8 cellular contexts compared by ENCODE assay signal in genomic region chr14:64726585-64726890, GRCh38. TPM values are rescaled to one million over a fixed set of nuclear protein-coding genes. Genes with fewer than 3 reads are reported as not detected.
DNase-seq lines count a peak whose midpoint lies in the region; ATAC-seq and TF ChIP-seq lines count a peak whose summit lies in the region.

No MANE protein-coding gene starts in this region.

- H3K9me3 ChIP-seq in BLaER1 treated with 17β-estradiol and CSF1 and Interleukin-3, amounts not matched to agents 10 nM and 100 nM (replicated peaks in 1 of 11): no peaks in the 10 kb centered on the region
- H3K9me3 ChIP-seq in HCT116 (ENCODE audit: control insufficient read depth in 1 of 2, insufficient read depth in 1 of 2, low read depth in 1 of 2, low read length in 2 of 2) (no peaks in the 10 kb centered on the region), WERI-Rb-1 (ENCODE audit: severe bottlenecking) (no peaks in the 10 kb centered on the region)

- ATAC-seq in HCT116: peak; percentile 93
- ATAC-seq in HG03196 (IDR thresholded peaks at IDR 0.05; ENCODE audit: unreplicated experiment): no peak

- H3K79me2 ChIP-seq in HCT116 (ENCODE audit: insufficient read depth, low read length): peaks cover 70% of the 10 kb centered on the region

- H3K9ac ChIP-seq in BLaER1 treated with 17β-estradiol and CSF1 and Interleukin-3, amounts not matched to agents 10 nM and 100 nM: no peak overlapping the region
- H3K9ac ChIP-seq in HCT116 (ENCODE audit: low read length): peak overlapping the region; percentile 48

- H3K4me1 ChIP-seq in BLaER1 treated with 17β-estradiol and CSF1 and Interleukin-3, amounts not matched to agents 10 nM and 100 nM: peaks cover 31 to 74% (median 69%) of the 10 kb centered on the region in 10 experiments
- peaks cover 53 to 57% of the 10 kb centered on the region in 2 experiments for H3K4me1 ChIP-seq in HCT116 (ENCODE audit: control insufficient read depth in 1 of 2, insufficient read depth in 2 of 2, low read length in 2 of 2)

- intact Hi-C loops in HCT116 (cut with micrococcal nuclease): no loop called here

- H2AFZ ChIP-seq in HCT116 (ENCODE audit: low read depth, low read length, poor library complexity, severe bottlenecking): no peak overlapping the region

- H3K4me3 ChIP-seq in BLaER1 treated with 17β-estradiol and CSF1 and Interleukin-3, amounts not matched to agents 10 nM and 100 nM: no peak overlapping the region
- H3K4me3 ChIP-seq in HCT116 (replicated peaks in 1 of 2; ENCODE audit: low read depth in 1 of 2, low read length in 2 of 2): peak overlapping the region in 1 of 2 experiments; percentile 42; a peak in 2 of 4 replicates
- H3K4me3 ChIP-seq in WERI-Rb-1 (ENCODE audit: low read depth, low read length): no peak overlapping the region

- no peak for TF ChIP-seq CTCF in HCT116 (IDR thresholded peaks at IDR 0.05 in 2 of 3, conservative IDR thresholded peaks at IDR 0.05 in 1 of 3; ENCODE audit: borderline replicate concordance in 1 of 3, insufficient read depth in 1 of 3, low read depth in 2 of 3, low read length in 2 of 3)
- TF ChIP-seq CTCF in WERI-Rb-1 (IDR thresholded peaks at IDR 0.05; ENCODE audit: low read depth, low read length): no peak

- DNase-seq in HCT116 (ENCODE audit: low read depth, low spot score): peak; percentile 66
- peak; percentile 80 for DNase-seq in WERI-Rb-1
- peak; percentile 65 for DNase-seq in kidney glomerular epithelial cell (lab: John Stamatoyannopoulos, UW)
- DNase-seq in cerebellum (ENCODE audit: low spot score): no peak
- DNase-seq in COLO829 (ENCODE audit: low spot score): no peak
- no peak for DNase-seq in activated CD4-positive, CD25-positive, alpha-beta regulatory T cell treated with anti-CD3 and anti-CD28 coated beads, Interleukin-2, amount 50 U/mL, for 72 hours

- POLR2A ChIA-PET in HCT116 (lab: Charles Lee): no interaction called here

- H3K4me2 ChIP-seq in BLaER1 treated with 17β-estradiol and CSF1 and Interleukin-3, amounts not matched to agents 10 nM and 100 nM: peak overlapping the region in 10 of 11 experiments; percentile 9 to 95 (median 68); a peak in 17 of 22 replicates
- peak overlapping the region; percentile 89 for H3K4me2 ChIP-seq in HCT116 (ENCODE audit: low read length)

- H3K27ac ChIP-seq in BLaER1 treated with 17β-estradiol and CSF1 and Interleukin-3, amounts not matched to agents 10 nM and 100 nM: no peak overlapping the region
- peak overlapping the region; percentile 61 for H3K27ac ChIP-seq in HCT116 (ENCODE audit: low read depth, low read length)
- H3K27ac ChIP-seq in WERI-Rb-1: no peak overlapping the region

- peaks cover 0 to 26% (median 0%) of the 10 kb centered on the region in 11 experiments; a peak in 1 of 22 replicates for H3K36me3 ChIP-seq in BLaER1 treated with 17β-estradiol and CSF1 and Interleukin-3, amounts not matched to agents 10 nM and 100 nM
- peaks cover 18 to 21% of the 10 kb centered on the region in 2 experiments; a peak in 3 of 4 replicates for H3K36me3 ChIP-seq in HCT116 (ENCODE audit: control insufficient read depth in 1 of 2, insufficient read depth in 2 of 2, low read length in 2 of 2)
- H3K36me3 ChIP-seq in WERI-Rb-1: peaks cover 12% of the 10 kb centered on the region

- RAD21 ChIA-PET in HCT116 (lab: Charles Lee; ENCODE audit: low non-redundant PET in 1 of 2, low total read pairs in 2 of 2, uncharacterized antibody in 2 of 2, unreplicated experiment in 2 of 2): interaction anchor here in 1 of 2 experiments (0.8 kb wide), 1 partner anchor 46 kb away, joined by 3 read pairs; no protein-coding TSS in a partner anchor

- peaks cover 0 to 9% (median 0%) of the 10 kb centered on the region in 11 experiments; a peak in 6 of 22 replicates for H4K20me1 ChIP-seq in BLaER1 treated with 17β-estradiol and CSF1 and Interleukin-3, amounts not matched to agents 10 nM and 100 nM
- peaks cover 4% of the 10 kb centered on the region; the same call in 1 of the 2 replicates for H4K20me1 ChIP-seq in HCT116 (ENCODE audit: insufficient read depth)

- no peak for TF ChIP-seq POLR2A in HCT116 (IDR thresholded peaks at IDR 0.05; ENCODE audit: borderline replicate concordance, extremely low read depth, insufficient read depth, insufficient read length)

- TF ChIP-seq RAD21 in HCT116 (IDR thresholded peaks at IDR 0.05; ENCODE audit: low read depth): no peak

- BruUV-seq in HCT116 (replicated peaks; lab: Mats Ljungman, UMichigan): no TSS peak

- H3K27me3 ChIP-seq in BLaER1 treated with 17β-estradiol and CSF1 and Interleukin-3, amounts not matched to agents 10 nM and 100 nM: no peaks in the 10 kb centered on the region
- H3K27me3 ChIP-seq in HCT116 (ENCODE audit: insufficient read depth, low read length): no peaks in the 10 kb centered on the region
- H3K27me3 ChIP-seq in WERI-Rb-1 (ENCODE audit: insufficient read depth, low read depth, severe bottlenecking): no peaks in the 10 kb centered on the region

- CTCF ChIA-PET in HCT116 (lab: Charles Lee): interaction anchor here (0.7 to 1.0 kb wide), 6 partner anchors 9 to 199 kb away, joined by 3 to 5 read pairs (median 3); no protein-coding TSS in a partner anchor

- H3K9me2 ChIP-seq in HCT116 (ENCODE audit: insufficient read depth): no peaks in the 10 kb centered on the region

TF ChIP-seq in HCT116, 20 proteins besides CTCF, POLR2A, EP300 and RAD21:
- TF ChIP-seq EZH2phosphoT487 (IDR thresholded peaks at IDR 0.05; ENCODE audit: borderline replicate concordance): no peak
- TF ChIP-seq YY1 (IDR thresholded peaks at IDR 0.05; ENCODE audit: extremely low read depth, insufficient replicate concordance, low read depth, low read length): peak; percentile 70
- TF ChIP-seq POLR2AphosphoS5 (IDR thresholded peaks at IDR 0.05; ENCODE audit: low read depth, low read length): peak; percentile 57
- no peak for TF ChIP-seq ZNF274 (IDR thresholded peaks at IDR 0.05; ENCODE audit: low read depth, low read length)

RNA-seq across cellular contexts. Expression of gene PLEKHG3, which starts 22.3 kb away (rescaled TPM):
- total RNA-seq in HCT116 (2021; ENCODE audit: unreplicated experiment): 55.6 TPM
- polyA plus RNA-seq in HCT116 (2012): 36.0 and 37.8 TPM in 2 replicates
- 5.9 TPM for total RNA-seq in cerebellum

Comparison
In these comparisons a context has a peak if more than half of its experiments do, and no peak if none do; other contexts are left out.
1. DNase-seq: peak in HCT116 (single experiment), WERI-Rb-1 (single experiment) and kidney glomerular epithelial cell (single experiment); none in cerebellum (single experiment), COLO829 (single experiment) and activated CD4-positive, CD25-positive, alpha-beta regulatory T cell treated with anti-CD3 and anti-CD28 coated beads, Interleukin-2, amount 50 U/mL, for 72 hours (single experiment).